ENCODE assay signal across 1 cellular context in the genomic region with DNA sequence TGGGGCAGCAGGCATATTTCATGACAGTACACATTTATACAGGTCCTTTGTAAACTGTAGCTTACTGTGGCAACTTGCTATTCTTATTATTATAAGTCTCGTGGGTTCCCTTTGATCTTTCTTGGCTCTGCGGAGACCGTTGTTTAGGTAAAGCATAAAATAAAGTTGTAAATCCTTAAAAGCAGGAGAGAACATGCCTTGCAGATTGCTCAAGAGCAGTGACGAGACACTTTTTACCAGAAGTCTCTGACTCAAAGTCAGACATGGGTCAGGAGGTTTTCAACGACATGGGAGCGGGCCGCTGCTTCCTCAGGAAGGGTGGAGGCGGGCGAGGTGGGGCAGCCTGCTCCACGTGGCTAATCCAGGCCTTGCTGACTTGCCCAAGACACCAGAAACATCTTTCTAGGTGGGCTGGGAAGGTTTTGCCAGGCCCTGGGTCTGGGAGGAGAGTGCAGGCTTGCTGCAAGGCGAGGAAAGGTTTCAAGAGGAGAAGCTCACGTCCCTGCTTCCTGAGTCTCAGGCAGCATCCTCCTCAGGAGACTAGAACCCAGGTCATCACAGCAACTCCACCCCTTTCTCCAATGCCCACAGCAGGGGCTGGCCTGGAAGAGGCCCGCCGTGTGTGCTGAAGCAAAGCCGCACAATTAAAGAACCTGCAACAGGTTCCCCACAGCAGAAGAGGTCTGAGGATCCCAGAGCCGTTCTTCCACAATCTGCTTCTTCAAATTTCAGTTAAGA.
A peak's percentile ranks its signal among the peaks of the same experiment; 100 is the strongest.
TF ChIP-seq lines count a peak whose summit lies in the region.

No MANE protein-coding gene starts in this region.

TF ChIP-seq in K562, 482 proteins besides CTCF, POLR2A, EP300 and RAD21 (continued from another document and continues in another):
- TF ChIP-seq, protein P1, sequence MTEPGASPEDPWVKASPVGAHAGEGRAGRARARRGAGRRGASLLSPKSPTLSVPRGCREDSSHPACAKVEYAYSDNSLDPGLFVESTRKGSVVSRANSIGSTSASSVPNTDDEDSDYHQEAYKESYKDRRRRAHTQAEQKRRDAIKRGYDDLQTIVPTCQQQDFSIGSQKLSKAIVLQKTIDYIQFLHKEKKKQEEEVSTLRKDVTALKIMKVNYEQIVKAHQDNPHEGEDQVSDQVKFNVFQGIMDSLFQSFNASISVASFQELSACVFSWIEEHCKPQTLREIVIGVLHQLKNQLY (CRISPR knock-in tag; conservative IDR thresholded peaks at IDR 0.05), result no peak
- TF ChIP-seq, protein P2, sequence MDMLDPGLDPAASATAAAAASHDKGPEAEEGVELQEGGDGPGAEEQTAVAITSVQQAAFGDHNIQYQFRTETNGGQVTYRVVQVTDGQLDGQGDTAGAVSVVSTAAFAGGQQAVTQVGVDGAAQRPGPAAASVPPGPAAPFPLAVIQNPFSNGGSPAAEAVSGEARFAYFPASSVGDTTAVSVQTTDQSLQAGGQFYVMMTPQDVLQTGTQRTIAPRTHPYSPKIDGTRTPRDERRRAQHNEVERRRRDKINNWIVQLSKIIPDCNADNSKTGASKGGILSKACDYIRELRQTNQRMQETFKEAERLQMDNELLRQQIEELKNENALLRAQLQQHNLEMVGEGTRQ (CRISPR knock-in tag; IDR thresholded peaks at IDR 0.05), result peak; percentile 50; the same call in 1 of the 2 replicates
- TF ChIP-seq CSDE1 (IDR thresholded peaks at IDR 0.05), result no peak
- peak in 1 of 2 experiments; percentile 37; a peak in 1 of 4 replicates for TF ChIP-seq HDAC1 (IDR thresholded peaks at IDR 0.05)
- TF ChIP-seq ZNF668 (CRISPR knock-in tag; IDR thresholded peaks at IDR 0.05), result no peak
- no peak for TF ChIP-seq PTRF (tag; IDR thresholded peaks at IDR 0.05)
- no peak for TF ChIP-seq ZNF436 (CRISPR knock-in tag; IDR thresholded peaks at IDR 0.05)
- no peak for TF ChIP-seq BRCA1 (IDR thresholded peaks at IDR 0.05)
- TF ChIP-seq BRCA1 (CRISPR knock-in tag; IDR thresholded peaks at IDR 0.05), result no peak
- TF ChIP-seq NR2C1 (IDR thresholded peaks at IDR 0.05), result no peak
- no peak; the same call in 1 of the 2 replicates for TF ChIP-seq NR2C1 (tag; IDR thresholded peaks at IDR 0.05)
- no peak for TF ChIP-seq TAF7 (tag; IDR thresholded peaks at IDR 0.05)
- no peak for TF ChIP-seq ZNF551 (CRISPR knock-in tag; IDR thresholded peaks at IDR 0.05)
- TF ChIP-seq TEAD4 (IDR thresholded peaks at IDR 0.05; ENCODE audit: low read length), result no peak; the same call in 1 of the 2 replicates
- no peak for TF ChIP-seq TEAD4 (CRISPR knock-in tag; IDR thresholded peaks at IDR 0.05; ENCODE audit: borderline replicate concordance)
- TF ChIP-seq ZC3H11A (IDR thresholded peaks at IDR 0.05; ENCODE audit: low read depth, low read length), result no peak
- TF ChIP-seq, protein P3, sequence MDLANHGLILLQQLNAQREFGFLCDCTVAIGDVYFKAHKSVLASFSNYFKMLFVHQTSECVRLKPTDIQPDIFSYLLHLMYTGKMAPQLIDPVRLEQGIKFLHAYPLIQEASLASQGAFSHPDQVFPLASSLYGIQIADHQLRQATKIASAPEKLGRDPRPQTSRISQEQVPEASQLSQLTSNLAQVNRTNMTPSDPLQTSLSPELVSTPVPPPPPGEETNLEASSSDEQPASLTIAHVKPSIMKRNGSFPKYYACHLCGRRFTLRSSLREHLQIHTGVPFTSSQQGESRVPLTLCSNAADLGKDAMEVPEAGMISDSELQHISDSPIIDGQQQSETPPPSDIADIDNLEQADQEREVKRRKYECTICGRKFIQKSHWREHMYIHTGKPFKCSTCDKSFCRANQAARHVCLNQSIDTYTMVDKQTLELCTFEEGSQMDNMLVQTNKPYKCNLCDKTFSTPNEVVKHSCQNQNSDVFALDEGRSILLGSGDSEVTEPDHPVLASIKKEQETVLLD (IDR thresholded peaks at IDR 0.05), result no peak
- TF ChIP-seq PURB (CRISPR knock-in tag; IDR thresholded peaks at IDR 0.05; ENCODE audit: low read depth), result no peak
- no peak for TF ChIP-seq XRCC5 (IDR thresholded peaks at IDR 0.05; ENCODE audit: low read depth, low read length)
- TF ChIP-seq ZNF79 (CRISPR knock-in tag; IDR thresholded peaks at IDR 0.05; ENCODE audit: low read depth), result 0 out of 2 replicates have a peak, but pooled peaks have one; percentile 39
- no peak for TF ChIP-seq ETV5 (CRISPR knock-in tag; IDR thresholded peaks at IDR 0.05; ENCODE audit: low read depth)
- no peak for TF ChIP-seq CBFA2T2 (conservative IDR thresholded peaks at IDR 0.05)
- TF ChIP-seq MEIS2 (IDR thresholded peaks at IDR 0.05; ENCODE audit: partially characterized antibody), result peak; percentile 63
- TF ChIP-seq, protein P4, sequence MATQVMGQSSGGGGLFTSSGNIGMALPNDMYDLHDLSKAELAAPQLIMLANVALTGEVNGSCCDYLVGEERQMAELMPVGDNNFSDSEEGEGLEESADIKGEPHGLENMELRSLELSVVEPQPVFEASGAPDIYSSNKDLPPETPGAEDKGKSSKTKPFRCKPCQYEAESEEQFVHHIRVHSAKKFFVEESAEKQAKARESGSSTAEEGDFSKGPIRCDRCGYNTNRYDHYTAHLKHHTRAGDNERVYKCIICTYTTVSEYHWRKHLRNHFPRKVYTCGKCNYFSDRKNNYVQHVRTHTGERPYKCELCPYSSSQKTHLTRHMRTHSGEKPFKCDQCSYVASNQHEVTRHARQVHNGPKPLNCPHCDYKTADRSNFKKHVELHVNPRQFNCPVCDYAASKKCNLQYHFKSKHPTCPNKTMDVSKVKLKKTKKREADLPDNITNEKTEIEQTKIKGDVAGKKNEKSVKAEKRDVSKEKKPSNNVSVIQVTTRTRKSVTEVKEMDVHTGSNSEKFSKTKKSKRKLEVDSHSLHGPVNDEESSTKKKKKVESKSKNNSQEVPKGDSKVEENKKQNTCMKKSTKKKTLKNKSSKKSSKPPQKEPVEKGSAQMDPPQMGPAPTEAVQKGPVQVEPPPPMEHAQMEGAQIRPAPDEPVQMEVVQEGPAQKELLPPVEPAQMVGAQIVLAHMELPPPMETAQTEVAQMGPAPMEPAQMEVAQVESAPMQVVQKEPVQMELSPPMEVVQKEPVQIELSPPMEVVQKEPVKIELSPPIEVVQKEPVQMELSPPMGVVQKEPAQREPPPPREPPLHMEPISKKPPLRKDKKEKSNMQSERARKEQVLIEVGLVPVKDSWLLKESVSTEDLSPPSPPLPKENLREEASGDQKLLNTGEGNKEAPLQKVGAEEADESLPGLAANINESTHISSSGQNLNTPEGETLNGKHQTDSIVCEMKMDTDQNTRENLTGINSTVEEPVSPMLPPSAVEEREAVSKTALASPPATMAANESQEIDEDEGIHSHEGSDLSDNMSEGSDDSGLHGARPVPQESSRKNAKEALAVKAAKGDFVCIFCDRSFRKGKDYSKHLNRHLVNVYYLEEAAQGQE (CRISPR knock-in tag; IDR thresholded peaks at IDR 0.05; ENCODE audit: low read depth), result 0 out of 2 replicates have a peak, but pooled peaks have one; percentile 34
- no peak for TF ChIP-seq CBX2 (IDR thresholded peaks at IDR 0.05; ENCODE audit: insufficient read depth, low read length, poor library complexity, severe bottlenecking)
- TF ChIP-seq CEBPB (tag; IDR thresholded peaks at IDR 0.05), result peak; percentile 99
- TF ChIP-seq TAF1 (IDR thresholded peaks at IDR 0.05; ENCODE audit: control insufficient read depth, extremely low read depth, insufficient read depth, low read length, severe bottlenecking), result peak; percentile 43
- TF ChIP-seq NCOA1 (IDR thresholded peaks at IDR 0.05; ENCODE audit: low read depth), result no peak; the same call in 1 of the 2 replicates
- TF ChIP-seq HDAC8 (tag; IDR thresholded peaks at IDR 0.05), result no peak
- TF ChIP-seq ZBTB1 (CRISPR knock-in tag; IDR thresholded peaks at IDR 0.05; ENCODE audit: borderline replicate concordance, low read depth), result no peak
- no peak for TF ChIP-seq CTBP1 (IDR thresholded peaks at IDR 0.05; ENCODE audit: borderline replicate concordance)
- TF ChIP-seq, protein P5, sequence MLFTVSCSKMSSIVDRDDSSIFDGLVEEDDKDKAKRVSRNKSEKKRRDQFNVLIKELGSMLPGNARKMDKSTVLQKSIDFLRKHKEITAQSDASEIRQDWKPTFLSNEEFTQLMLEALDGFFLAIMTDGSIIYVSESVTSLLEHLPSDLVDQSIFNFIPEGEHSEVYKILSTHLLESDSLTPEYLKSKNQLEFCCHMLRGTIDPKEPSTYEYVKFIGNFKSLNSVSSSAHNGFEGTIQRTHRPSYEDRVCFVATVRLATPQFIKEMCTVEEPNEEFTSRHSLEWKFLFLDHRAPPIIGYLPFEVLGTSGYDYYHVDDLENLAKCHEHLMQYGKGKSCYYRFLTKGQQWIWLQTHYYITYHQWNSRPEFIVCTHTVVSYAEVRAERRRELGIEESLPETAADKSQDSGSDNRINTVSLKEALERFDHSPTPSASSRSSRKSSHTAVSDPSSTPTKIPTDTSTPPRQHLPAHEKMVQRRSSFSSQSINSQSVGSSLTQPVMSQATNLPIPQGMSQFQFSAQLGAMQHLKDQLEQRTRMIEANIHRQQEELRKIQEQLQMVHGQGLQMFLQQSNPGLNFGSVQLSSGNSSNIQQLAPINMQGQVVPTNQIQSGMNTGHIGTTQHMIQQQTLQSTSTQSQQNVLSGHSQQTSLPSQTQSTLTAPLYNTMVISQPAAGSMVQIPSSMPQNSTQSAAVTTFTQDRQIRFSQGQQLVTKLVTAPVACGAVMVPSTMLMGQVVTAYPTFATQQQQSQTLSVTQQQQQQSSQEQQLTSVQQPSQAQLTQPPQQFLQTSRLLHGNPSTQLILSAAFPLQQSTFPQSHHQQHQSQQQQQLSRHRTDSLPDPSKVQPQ (CRISPR knock-in tag; IDR thresholded peaks at IDR 0.05; ENCODE audit: borderline replicate concordance), result no peak
- TF ChIP-seq, protein P6, sequence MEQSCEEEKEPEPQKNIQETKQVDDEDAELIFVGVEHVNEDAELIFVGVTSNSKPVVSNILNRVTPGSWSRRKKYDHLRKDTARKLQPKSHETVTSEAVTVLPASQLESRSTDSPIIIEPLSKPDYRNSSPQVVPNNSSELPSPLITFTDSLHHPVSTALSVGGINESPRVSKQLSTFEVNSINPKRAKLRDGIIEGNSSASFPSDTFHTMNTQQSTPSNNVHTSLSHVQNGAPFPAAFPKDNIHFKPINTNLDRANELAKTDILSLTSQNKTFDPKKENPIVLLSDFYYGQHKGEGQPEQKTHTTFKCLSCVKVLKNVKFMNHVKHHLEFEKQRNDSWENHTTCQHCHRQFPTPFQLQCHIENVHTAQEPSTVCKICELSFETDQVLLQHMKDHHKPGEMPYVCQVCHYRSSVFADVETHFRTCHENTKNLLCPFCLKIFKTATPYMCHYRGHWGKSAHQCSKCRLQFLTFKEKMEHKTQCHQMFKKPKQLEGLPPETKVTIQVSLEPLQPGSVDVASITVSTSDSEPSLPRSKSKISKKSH (CRISPR knock-in tag; IDR thresholded peaks at IDR 0.05), result no peak
- no peak for TF ChIP-seq HEY1 (CRISPR knock-in tag; IDR thresholded peaks at IDR 0.05; ENCODE audit: borderline replicate concordance)
- no peak for TF ChIP-seq NR2F6 (CRISPR knock-in tag; IDR thresholded peaks at IDR 0.05)
- no peak for TF ChIP-seq ZFP30 (CRISPR knock-in tag; IDR thresholded peaks at IDR 0.05; ENCODE audit: borderline replicate concordance)
- TF ChIP-seq ZNF445 (CRISPR knock-in tag; IDR thresholded peaks at IDR 0.05; ENCODE audit: low read depth), result no peak
- no peak for TF ChIP-seq FOXJ3 (CRISPR knock-in tag; IDR thresholded peaks at IDR 0.05)
- TF ChIP-seq ZNF766 (CRISPR knock-in tag; conservative IDR thresholded peaks at IDR 0.05), result peak; percentile 61; the same call in 1 of the 2 replicates
- TF ChIP-seq XRCC3 (IDR thresholded peaks at IDR 0.05), result no peak
- TF ChIP-seq, protein P7, sequence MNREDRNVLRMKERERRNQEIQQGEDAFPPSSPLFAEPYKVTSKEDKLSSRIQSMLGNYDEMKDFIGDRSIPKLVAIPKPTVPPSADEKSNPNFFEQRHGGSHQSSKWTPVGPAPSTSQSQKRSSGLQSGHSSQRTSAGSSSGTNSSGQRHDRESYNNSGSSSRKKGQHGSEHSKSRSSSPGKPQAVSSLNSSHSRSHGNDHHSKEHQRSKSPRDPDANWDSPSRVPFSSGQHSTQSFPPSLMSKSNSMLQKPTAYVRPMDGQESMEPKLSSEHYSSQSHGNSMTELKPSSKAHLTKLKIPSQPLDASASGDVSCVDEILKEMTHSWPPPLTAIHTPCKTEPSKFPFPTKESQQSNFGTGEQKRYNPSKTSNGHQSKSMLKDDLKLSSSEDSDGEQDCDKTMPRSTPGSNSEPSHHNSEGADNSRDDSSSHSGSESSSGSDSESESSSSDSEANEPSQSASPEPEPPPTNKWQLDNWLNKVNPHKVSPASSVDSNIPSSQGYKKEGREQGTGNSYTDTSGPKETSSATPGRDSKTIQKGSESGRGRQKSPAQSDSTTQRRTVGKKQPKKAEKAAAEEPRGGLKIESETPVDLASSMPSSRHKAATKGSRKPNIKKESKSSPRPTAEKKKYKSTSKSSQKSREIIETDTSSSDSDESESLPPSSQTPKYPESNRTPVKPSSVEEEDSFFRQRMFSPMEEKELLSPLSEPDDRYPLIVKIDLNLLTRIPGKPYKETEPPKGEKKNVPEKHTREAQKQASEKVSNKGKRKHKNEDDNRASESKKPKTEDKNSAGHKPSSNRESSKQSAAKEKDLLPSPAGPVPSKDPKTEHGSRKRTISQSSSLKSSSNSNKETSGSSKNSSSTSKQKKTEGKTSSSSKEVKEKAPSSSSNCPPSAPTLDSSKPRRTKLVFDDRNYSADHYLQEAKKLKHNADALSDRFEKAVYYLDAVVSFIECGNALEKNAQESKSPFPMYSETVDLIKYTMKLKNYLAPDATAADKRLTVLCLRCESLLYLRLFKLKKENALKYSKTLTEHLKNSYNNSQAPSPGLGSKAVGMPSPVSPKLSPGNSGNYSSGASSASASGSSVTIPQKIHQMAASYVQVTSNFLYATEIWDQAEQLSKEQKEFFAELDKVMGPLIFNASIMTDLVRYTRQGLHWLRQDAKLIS (CRISPR knock-in tag; IDR thresholded peaks at IDR 0.05), result no peak
- TF ChIP-seq NFXL1 (CRISPR knock-in tag; IDR thresholded peaks at IDR 0.05), result no peak
- TF ChIP-seq POLR3G (IDR thresholded peaks at IDR 0.05; ENCODE audit: extremely low read depth, insufficient read length, insufficient replicate concordance), result no peak
- TF ChIP-seq FOXA3 (CRISPR knock-in tag; conservative IDR thresholded peaks at IDR 0.05 in 1 of 2, IDR thresholded peaks at IDR 0.05 in 1 of 2), result peak in 1 of 2 experiments; percentile 53; a peak in 1 of 4 replicates
- TF ChIP-seq ZNF408 (CRISPR knock-in tag; IDR thresholded peaks at IDR 0.05; ENCODE audit: low read depth), result no peak
- no peak for TF ChIP-seq ILF3 (IDR thresholded peaks at IDR 0.05; ENCODE audit: borderline replicate concordance)
- TF ChIP-seq HCFC1 (IDR thresholded peaks at IDR 0.05; ENCODE audit: low read depth, low read length), result no peak
- TF ChIP-seq TAF15 (IDR thresholded peaks at IDR 0.05; ENCODE audit: low read depth, low read length), result no peak
- TF ChIP-seq, protein P8, sequence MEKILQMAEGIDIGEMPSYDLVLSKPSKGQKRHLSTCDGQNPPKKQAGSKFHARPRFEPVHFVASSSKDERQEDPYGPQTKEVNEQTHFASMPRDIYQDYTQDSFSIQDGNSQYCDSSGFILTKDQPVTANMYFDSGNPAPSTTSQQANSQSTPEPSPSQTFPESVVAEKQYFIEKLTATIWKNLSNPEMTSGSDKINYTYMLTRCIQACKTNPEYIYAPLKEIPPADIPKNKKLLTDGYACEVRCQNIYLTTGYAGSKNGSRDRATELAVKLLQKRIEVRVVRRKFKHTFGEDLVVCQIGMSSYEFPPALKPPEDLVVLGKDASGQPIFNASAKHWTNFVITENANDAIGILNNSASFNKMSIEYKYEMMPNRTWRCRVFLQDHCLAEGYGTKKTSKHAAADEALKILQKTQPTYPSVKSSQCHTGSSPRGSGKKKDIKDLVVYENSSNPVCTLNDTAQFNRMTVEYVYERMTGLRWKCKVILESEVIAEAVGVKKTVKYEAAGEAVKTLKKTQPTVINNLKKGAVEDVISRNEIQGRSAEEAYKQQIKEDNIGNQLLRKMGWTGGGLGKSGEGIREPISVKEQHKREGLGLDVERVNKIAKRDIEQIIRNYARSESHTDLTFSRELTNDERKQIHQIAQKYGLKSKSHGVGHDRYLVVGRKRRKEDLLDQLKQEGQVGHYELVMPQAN (IDR thresholded peaks at IDR 0.05; ENCODE audit: borderline replicate concordance), result no peak
- no peak for TF ChIP-seq DNMT1 (IDR thresholded peaks at IDR 0.05)
